Comparison of ENCODE assay signal across 1 cellular context in the genomic region with DNA sequence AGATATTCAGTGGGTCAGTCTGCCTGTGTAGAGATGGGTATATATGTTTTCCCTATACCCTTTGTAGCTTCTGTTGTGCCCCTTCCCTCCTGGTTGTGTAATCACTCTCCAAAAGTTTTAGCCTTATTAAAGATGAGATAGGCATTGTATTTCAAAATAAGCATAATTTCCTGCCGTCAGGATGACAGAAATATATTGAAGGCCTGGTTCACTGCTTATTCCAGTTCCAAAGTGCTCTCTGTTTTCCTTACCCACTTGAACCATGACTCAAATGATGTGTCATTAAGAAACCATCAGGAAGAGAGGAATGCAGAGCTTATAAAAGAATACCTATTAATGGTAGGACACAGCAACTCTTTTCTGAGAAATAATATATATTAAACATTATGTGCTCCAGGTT.
TF ChIP-seq lines count a peak whose summit lies in the region.

No MANE protein-coding gene starts in this region.

TF ChIP-seq in SK-N-SH treated with all-trans-retinoic acid at 6 μM for 48 hours, 23 proteins besides CTCF, POLR2A, EP300 and RAD21 (continued from another document):
- TF ChIP-seq, protein P1, sequence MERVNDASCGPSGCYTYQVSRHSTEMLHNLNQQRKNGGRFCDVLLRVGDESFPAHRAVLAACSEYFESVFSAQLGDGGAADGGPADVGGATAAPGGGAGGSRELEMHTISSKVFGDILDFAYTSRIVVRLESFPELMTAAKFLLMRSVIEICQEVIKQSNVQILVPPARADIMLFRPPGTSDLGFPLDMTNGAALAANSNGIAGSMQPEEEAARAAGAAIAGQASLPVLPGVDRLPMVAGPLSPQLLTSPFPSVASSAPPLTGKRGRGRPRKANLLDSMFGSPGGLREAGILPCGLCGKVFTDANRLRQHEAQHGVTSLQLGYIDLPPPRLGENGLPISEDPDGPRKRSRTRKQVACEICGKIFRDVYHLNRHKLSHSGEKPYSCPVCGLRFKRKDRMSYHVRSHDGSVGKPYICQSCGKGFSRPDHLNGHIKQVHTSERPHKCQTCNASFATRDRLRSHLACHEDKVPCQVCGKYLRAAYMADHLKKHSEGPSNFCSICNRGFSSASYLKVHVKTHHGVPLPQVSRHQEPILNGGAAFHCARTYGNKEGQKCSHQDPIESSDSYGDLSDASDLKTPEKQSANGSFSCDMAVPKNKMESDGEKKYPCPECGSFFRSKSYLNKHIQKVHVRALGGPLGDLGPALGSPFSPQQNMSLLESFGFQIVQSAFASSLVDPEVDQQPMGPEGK (CRISPR knock-in tag; IDR thresholded peaks at IDR 0.05; ENCODE audit: borderline replicate concordance) = no peak
- no peak for TF ChIP-seq ZFP3 (CRISPR knock-in tag; IDR thresholded peaks at IDR 0.05)
- TF ChIP-seq ZNF8 (CRISPR knock-in tag; IDR thresholded peaks at IDR 0.05) = no peak
- TF ChIP-seq ZNF70 (CRISPR knock-in tag; IDR thresholded peaks at IDR 0.05) = no peak
- TF ChIP-seq OSR1 (CRISPR knock-in tag; IDR thresholded peaks at IDR 0.05) = no peak
- TF ChIP-seq TOX (CRISPR knock-in tag; IDR thresholded peaks at IDR 0.05; ENCODE audit: borderline replicate concordance) = peak; percentile 47; the same call in 1 of the 2 replicates
- no peak for TF ChIP-seq CSDC2 (CRISPR knock-in tag; IDR thresholded peaks at IDR 0.05)
- no peak for TF ChIP-seq ESRRG (CRISPR knock-in tag; IDR thresholded peaks at IDR 0.05)
